ENCODE assay signal across 8 cellular contexts in the genomic region with DNA sequence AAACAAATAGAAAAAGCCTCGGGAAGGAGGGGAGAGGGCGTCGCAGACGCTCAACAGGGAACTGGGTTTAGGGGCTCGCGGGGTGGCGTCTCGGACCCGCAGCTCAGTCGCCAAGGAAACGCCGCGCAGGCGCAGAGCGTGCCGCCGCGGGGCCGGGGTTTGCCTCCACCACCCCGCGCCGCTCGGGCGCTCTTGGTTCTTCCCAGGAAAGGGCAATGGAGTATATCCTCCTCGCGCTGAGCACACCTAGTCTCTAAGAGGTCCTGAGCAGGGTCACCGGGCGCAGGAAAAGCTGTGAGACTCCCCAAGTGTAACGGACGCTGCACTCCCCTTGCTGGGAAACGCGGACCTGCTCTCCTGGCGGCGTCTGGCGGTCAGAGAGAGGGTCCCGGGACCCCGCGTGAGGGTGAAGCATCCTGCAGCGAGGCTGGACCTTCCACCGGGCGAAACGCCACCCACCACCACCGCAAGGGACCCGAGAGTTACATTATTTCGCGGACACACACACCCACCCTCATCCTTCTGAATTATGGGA. TPM values are rescaled to one million over a fixed set of nuclear protein-coding genes. Genes with fewer than 3 reads are reported as not detected.
DNase-seq lines count a peak whose midpoint lies in the region; ATAC-seq and TF ChIP-seq lines count a peak whose summit lies in the region.

No MANE protein-coding gene starts in this region.

- ATAC-seq in GM19351 (IDR thresholded peaks at IDR 0.05; ENCODE audit: unreplicated experiment) = peak; percentile 59
- ATAC-seq in HG03558 (IDR thresholded peaks at IDR 0.05; ENCODE audit: extremely low read depth, unreplicated experiment) = peak; percentile 23
- no peak for ATAC-seq in GM18519 (IDR thresholded peaks at IDR 0.05; ENCODE audit: low FRiP score, unreplicated experiment)

- H3K4me1 Mint-ChIP-seq in activated T-helper 2 cell treated with anti-CD3 and anti-CD28 coated beads, Interferon-gamma antibody, Interleukin-2, Interleukin-4, amounts not matched to agents 10 μg/mL and 5 μg/mL and 100 μg/mL, durations not matched to agents 14 hours and 24 hours and 36 hours (ENCODE audit: low read depth) = peaks cover 19% of the 10 kb centered on the region

- H3K9ac ChIP-seq in NT2/D1 (ENCODE audit: insufficient read length, low read depth) = peak overlapping the region; percentile 90

- no peaks in the 10 kb centered on the region for H3K36me3 Mint-ChIP-seq in activated T-helper 2 cell treated with anti-CD3 and anti-CD28 coated beads, Interferon-gamma antibody, Interleukin-2, Interleukin-4, amounts not matched to agents 10 μg/mL and 5 μg/mL and 100 μg/mL, durations not matched to agents 14 hours and 24 hours and 36 hours (ENCODE audit: low read depth)

- H3K4me3 ChIP-seq in AG10803 (ENCODE audit: low read length) (peak overlapping the region; percentile 73), NT2/D1 (ENCODE audit: insufficient read length, low read depth) (peak overlapping the region; percentile 95), osteoblast (ENCODE audit: insufficient read depth, low read length) (peak overlapping the region; percentile 68)

- intact Hi-C loops in activated T-helper 2 cell treated with anti-CD3 and anti-CD28 coated beads, Interferon-gamma antibody, Interleukin-2, Interleukin-4, amounts not matched to agents 10 μg/mL and 5 μg/mL and 100 μg/mL, durations not matched to agents 14 hours and 24 hours and 36 hours (cut with micrococcal nuclease) = loop anchor here (10.0 kb wide), 1 partner anchor 121 kb away; no protein-coding TSS in a partner anchor

- H3K79me2 ChIP-seq in osteoblast (ENCODE audit: insufficient read depth, low read length) = no peaks in the 10 kb centered on the region

- H3K27me3 Mint-ChIP-seq in activated T-helper 2 cell treated with anti-CD3 and anti-CD28 coated beads, Interferon-gamma antibody, Interleukin-2, Interleukin-4, amounts not matched to agents 10 μg/mL and 5 μg/mL and 100 μg/mL, durations not matched to agents 14 hours and 24 hours and 36 hours (ENCODE audit: low read depth) = peaks cover 64% of the 10 kb centered on the region

- no peak overlapping the region for H3K27ac ChIP-seq in osteoblast (ENCODE audit: low read depth, low read length)

- peaks cover 4% of the 10 kb centered on the region for H3K4me1 ChIP-seq in NT2/D1 (ENCODE audit: insufficient read depth, insufficient read length)
- peaks cover 27% of the 10 kb centered on the region for H3K4me1 ChIP-seq in osteoblast (ENCODE audit: insufficient read depth, low read length)

- no peaks in the 10 kb centered on the region for H4K20me1 ChIP-seq in osteoblast (ENCODE audit: insufficient read depth, low read length)

- peak overlapping the region; percentile 99 for H3K4me2 ChIP-seq in osteoblast (ENCODE audit: insufficient read depth, low read length)

- H3K36me3 ChIP-seq in NT2/D1 (ENCODE audit: insufficient read depth, insufficient read length, low read length) (no peaks in the 10 kb centered on the region), osteoblast (ENCODE audit: insufficient read depth, low read length) (no peaks in the 10 kb centered on the region)

- H2AFZ ChIP-seq in osteoblast (ENCODE audit: low read length) = peak overlapping the region; percentile 88

- H3K9me3 Mint-ChIP-seq in activated T-helper 2 cell treated with anti-CD3 and anti-CD28 coated beads, Interferon-gamma antibody, Interleukin-2, Interleukin-4, amounts not matched to agents 10 μg/mL and 5 μg/mL and 100 μg/mL, durations not matched to agents 14 hours and 24 hours and 36 hours = no peaks in the 10 kb centered on the region

- H3K27ac Mint-ChIP-seq in activated T-helper 2 cell treated with anti-CD3 and anti-CD28 coated beads, Interferon-gamma antibody, Interleukin-2, Interleukin-4, amounts not matched to agents 10 μg/mL and 5 μg/mL and 100 μg/mL, durations not matched to agents 14 hours and 24 hours and 36 hours = no peak overlapping the region

- TF ChIP-seq CTCF in AG10803 (conservative IDR thresholded peaks at IDR 0.05; ENCODE audit: low read length) = no peak
- TF ChIP-seq CTCF in osteoblast (IDR thresholded peaks at IDR 0.05; ENCODE audit: extremely low read depth, low read depth, low read length) = no peak

- H3K27me3 ChIP-seq in NT2/D1 (ENCODE audit: insufficient read depth, insufficient read length) (no peaks in the 10 kb centered on the region), osteoblast (ENCODE audit: insufficient read depth, low read length) (peaks cover 33% of the 10 kb centered on the region)

- peak overlapping the region; percentile 64 for H3K4me3 Mint-ChIP-seq in activated T-helper 2 cell treated with anti-CD3 and anti-CD28 coated beads, Interferon-gamma antibody, Interleukin-2, Interleukin-4, amounts not matched to agents 10 μg/mL and 5 μg/mL and 100 μg/mL, durations not matched to agents 14 hours and 24 hours and 36 hours (ENCODE audit: low read depth)

- H3K9me3 ChIP-seq in NT2/D1 (ENCODE audit: insufficient read depth, low read length) (no peaks in the 10 kb centered on the region), osteoblast (ENCODE audit: low read depth, low read length) (no peaks in the 10 kb centered on the region)

- no peak for DNase-seq in AG10803 (ENCODE audit: low read depth)
- DNase-seq in NT2/D1 (ENCODE audit: low read depth, low spot score) = no peak
- peak; percentile 12 for DNase-seq in activated T-helper 2 cell treated with anti-CD3 and anti-CD28 coated beads, Interferon-gamma antibody, Interleukin-2, Interleukin-4, amounts not matched to agents 10 μg/mL and 5 μg/mL and 100 μg/mL, durations not matched to agents 14 hours and 24 hours and 36 hours (ENCODE audit: low spot score)
- DNase-seq in germinal center (ENCODE audit: low spot score) = peak; percentile 50
- peak; percentile 91 for DNase-seq in osteoblast (ENCODE audit: insufficient read length, low spot score, missing footprints)

RNA-seq across cellular contexts. Expression of gene PLCH1, which starts 0.7 kb away (rescaled TPM):
- 0.09 and 0.25 TPM in 2 replicates for total RNA-seq in activated T-helper 2 cell treated with anti-CD3 and anti-CD28 coated beads, Interferon-gamma antibody, Interleukin-2, Interleukin-4, amounts not matched to agents 10 μg/mL and 5 μg/mL and 100 μg/mL, durations not matched to agents 14 hours and 24 hours and 36 hours
- total RNA-seq in osteoblast = under 0.01 and 0.36 TPM in 2 replicates

Comparison
In these comparisons a context has a peak if more than half of its experiments do, and no peak if none do; other contexts are left out.
1. DNase-seq: peak in activated T-helper 2 cell treated with anti-CD3 and anti-CD28 coated beads, Interferon-gamma antibody, Interleukin-2, Interleukin-4, amounts not matched to agents 10 μg/mL and 5 μg/mL and 100 μg/mL, durations not matched to agents 14 hours and 24 hours and 36 hours (single experiment), germinal center (single experiment) and osteoblast (single experiment); none in AG10803 (single experiment) and NT2/D1 (single experiment).
2. Peak in every context shown above with its lines, with median percentiles within 50 percentile points of each other: H3K4me3 ChIP-seq.